ENCODE assay signal across 8 cellular contexts in genomic region chr9:2018162-2018643, GRCh38. TPM values are rescaled to one million over a fixed set of nuclear protein-coding genes. Genes with fewer than 3 reads are reported as not detected.
DNase-seq lines count a peak whose midpoint lies in the region; ATAC-seq and TF ChIP-seq lines count a peak whose summit lies in the region.

No MANE protein-coding gene starts in this region.

- H3K9ac ChIP-seq in Karpas-422 (ENCODE audit: low read length), result peak overlapping the region; percentile 90

- H3K4me2 ChIP-seq in Karpas-422 (ENCODE audit: low read depth, low read length, poor library complexity, severe bottlenecking), result peak overlapping the region; percentile 93

- no peaks in the 10 kb centered on the region for H3K9me3 ChIP-seq in Karpas-422 (ENCODE audit: low read length)

- in situ Hi-C loops in brain microvascular endothelial cell (cut with HindIII; ENCODE audit: low pct_ligation_motif_present, low sequenced_read_pairs), result no loop called here

- H3K9me2 ChIP-seq in Karpas-422 (replicated peaks; ENCODE audit: insufficient read depth, low read length), result no peaks in the 10 kb centered on the region

- H3K4me3 ChIP-seq in Karpas-422 (ENCODE audit: low read length), result peak overlapping the region; percentile 92
- H3K4me3 ChIP-seq in brain microvascular endothelial cell (ENCODE audit: low read depth, low read length), result peak overlapping the region; percentile 78

- ATAC-seq in GM18868 (IDR thresholded peaks at IDR 0.05; ENCODE audit: unreplicated experiment), result no peak

- peaks cover 49% of the 10 kb centered on the region for H3K4me1 ChIP-seq in Karpas-422 (ENCODE audit: low read length)

- H2AFZ ChIP-seq in Karpas-422 (ENCODE audit: low read length), result no peak overlapping the region

- TF ChIP-seq CTCF in brain microvascular endothelial cell (IDR thresholded peaks at IDR 0.05; ENCODE audit: low read depth, low read length, missing control alignments), result no peak

- H4K20me1 ChIP-seq in Karpas-422 (ENCODE audit: insufficient read depth, low read depth, low read length), result peaks cover 41% of the 10 kb centered on the region

- no peaks in the 10 kb centered on the region for H3K36me3 ChIP-seq in Karpas-422 (ENCODE audit: insufficient read depth, low read length)
- no peaks in the 10 kb centered on the region for H3K36me3 ChIP-seq in brain microvascular endothelial cell (replicated peaks)

- peaks cover 66% of the 10 kb centered on the region for H3K79me2 ChIP-seq in Karpas-422 (ENCODE audit: low read length)

- peak; percentile 38 for DNase-seq in Ammon's horn (ENCODE audit: low spot score)
- peak; percentile 47 for DNase-seq in Karpas-422
- no peak for DNase-seq in brain microvascular endothelial cell
- peak; percentile 61 for DNase-seq in midbrain (lab: John Stamatoyannopoulos, UW)
- no peak for DNase-seq in NCI-H2081 treated with DMSO at 0.1 percent for 48 hours (lab: John Stamatoyannopoulos, UW)
- DNase-seq in NCI-H1105 (lab: John Stamatoyannopoulos, UW), result no peak
- no peak for DNase-seq in DMS79 (lab: John Stamatoyannopoulos, UW)

- H3K27ac ChIP-seq in Karpas-422 (ENCODE audit: low read length) (peak overlapping the region; percentile 26; the same call in 1 of the 2 replicates), brain microvascular endothelial cell (no peak overlapping the region)

- H3K27me3 ChIP-seq in Karpas-422 (ENCODE audit: low read length), result no peaks in the 10 kb centered on the region
- H3K27me3 ChIP-seq in brain microvascular endothelial cell (replicated peaks), result no peaks in the 10 kb centered on the region

RNA-seq across cellular contexts. Expression of gene SMARCA2, which starts 3.1 kb away (rescaled TPM):
- total RNA-seq in Karpas-422 (2014; rRNA removed; shearing (Covaris generic); ENCODE audit: low replicate concordance), result 108 and 134 TPM in 2 replicates

Comparison
In these comparisons a context has a peak if more than half of its experiments do, and no peak if none do; other contexts are left out.
1. DNase-seq: peak in Ammon's horn (single experiment), Karpas-422 (single experiment) and midbrain (single experiment); none in brain microvascular endothelial cell (single experiment), NCI-H2081 treated with DMSO at 0.1 percent for 48 hours (single experiment), NCI-H1105 (single experiment) and DMS79 (single experiment).